ENCODE assay signal across 24 cellular contexts in the genomic region with DNA sequence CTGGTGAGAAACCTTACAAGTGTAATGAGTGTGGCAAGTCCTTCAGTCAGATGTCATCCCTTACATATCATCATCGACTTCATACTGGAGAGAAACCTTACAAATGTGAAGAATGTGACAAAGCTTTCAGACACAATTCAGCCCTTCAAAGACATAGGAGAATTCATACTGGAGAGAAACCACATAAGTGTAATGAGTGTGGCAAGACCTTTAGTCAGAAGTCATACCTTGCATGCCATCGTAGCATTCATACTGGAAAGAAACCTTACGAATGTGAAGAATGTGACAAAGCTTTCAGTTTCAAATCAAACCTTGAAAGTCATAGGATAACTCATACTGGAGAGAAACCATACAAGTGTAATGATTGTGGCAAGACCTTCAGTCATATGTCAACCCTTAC.
"Had no signal": no experiment of that assay in that cellular context is flagged by ENCODE, and none has a peak within 500 bp of the region (broad histone marks: within the 10 kb centered on the region; RNA-seq: fewer than 3 reads in every experiment).

No MANE protein-coding gene starts in this region.

- H3K4me1 Mint-ChIP-seq: activated CD4-positive, alpha-beta memory T cell treated with anti-CD3 and anti-CD28 coated beads, Interleukin-2, amount 10 ng/mL, durations not matched to agents 7 days and 5 days; activated naive CD4-positive, alpha-beta T cell treated with anti-CD3 and anti-CD28 coated beads, Interleukin-2, amount 50 U/mL, for 24 hours; activated naive CD8-positive, alpha-beta T cell treated with anti-CD3 and anti-CD28 coated beads, Interleukin-2, amount 50 U/mL, for 24 hours; stimulated activated naive B cell treated with anti-CD40 and anti-IgM and Interleukin-4, amounts not matched to agents 10 μg/mL and 1 μg/mL and 100 μg/mL, for 72 hours had no signal

- H3K4me1 ChIP-seq: gastrocnemius medialis, left lung, right atrium auricular region, stomach, thyroid gland, upper lobe of right lung had no signal

- H3K27ac Mint-ChIP-seq: activated CD4-positive, alpha-beta memory T cell treated with anti-CD3 and anti-CD28 coated beads, Interleukin-2, amount 10 ng/mL, durations not matched to agents 7 days and 5 days; activated naive CD4-positive, alpha-beta T cell treated with anti-CD3 and anti-CD28 coated beads, Interleukin-2, amount 50 U/mL, for 24 hours; activated naive CD8-positive, alpha-beta T cell treated with anti-CD3 and anti-CD28 coated beads, Interleukin-2, amount 50 U/mL, for 24 hours; activated T-cell treated with anti-CD3 and anti-CD28 coated beads, Interleukin-2, amount 50 U/mL, for 24 hours; natural killer cell treated with Interleukin-12 subunit alpha and Interleukin-12 subunit beta and Interleukin-15 and Interleukin-18, amount 100 ng/mL, for 72 hours; stimulated activated naive B cell treated with anti-CD40 and anti-IgM and Interleukin-4, amounts not matched to agents 10 μg/mL and 1 μg/mL and 100 μg/mL, for 72 hours had no signal

- H3K9me3 ChIP-seq: thyroid gland had no signal

- ATAC-seq: activated naive CD8-positive, alpha-beta T cell treated with anti-CD3 and anti-CD28 coated beads, Interleukin-2, amount 50 U/mL, for 24 hours; gastrocnemius medialis; left lung; natural killer cell treated with Interleukin-12 subunit alpha and Interleukin-12 subunit beta and Interleukin-15 and Interleukin-18, amount 100 ng/mL, for 72 hours; stimulated activated naive B cell treated with anti-CD40 and anti-IgM and Interleukin-4, amounts not matched to agents 10 μg/mL and 1 μg/mL and 100 μg/mL, for 72 hours; upper lobe of right lung had no signal

- H3K27ac ChIP-seq: gastrocnemius medialis, left lung, right atrium auricular region, stomach, thyroid gland, upper lobe of right lung had no signal

- H3K4me3 Mint-ChIP-seq: activated CD4-positive, alpha-beta memory T cell treated with anti-CD3 and anti-CD28 coated beads, Interleukin-2, amount 10 ng/mL, durations not matched to agents 7 days and 5 days; activated naive CD4-positive, alpha-beta T cell treated with anti-CD3 and anti-CD28 coated beads, Interleukin-2, amount 50 U/mL, for 24 hours; activated naive CD8-positive, alpha-beta T cell treated with anti-CD3 and anti-CD28 coated beads, Interleukin-2, amount 50 U/mL, for 24 hours; activated T-cell treated with anti-CD3 and anti-CD28 coated beads, Interleukin-2, amount 50 U/mL, for 24 hours; central memory CD8-positive, alpha-beta T cell; natural killer cell treated with Interleukin-12 subunit alpha and Interleukin-12 subunit beta and Interleukin-15 and Interleukin-18, amount 100 ng/mL, for 72 hours; stimulated activated naive B cell treated with anti-CD40 and anti-IgM and Interleukin-4, amounts not matched to agents 10 μg/mL and 1 μg/mL and 100 μg/mL, for 72 hours had no signal

- H3K4me3 ChIP-seq: gastrocnemius medialis, left lung, lung, right atrium auricular region, stomach, thyroid gland, upper lobe of right lung had no signal

- H3K27me3 ChIP-seq: gastrocnemius medialis, left lung, right atrium auricular region, stomach, thyroid gland, upper lobe of right lung had no signal

- H3K27me3 Mint-ChIP-seq: activated CD4-positive, alpha-beta memory T cell treated with anti-CD3 and anti-CD28 coated beads, Interleukin-2, amount 10 ng/mL, durations not matched to agents 7 days and 5 days; activated naive CD4-positive, alpha-beta T cell treated with anti-CD3 and anti-CD28 coated beads, Interleukin-2, amount 50 U/mL, for 24 hours; activated naive CD8-positive, alpha-beta T cell treated with anti-CD3 and anti-CD28 coated beads, Interleukin-2, amount 50 U/mL, for 24 hours; activated T-cell treated with anti-CD3 and anti-CD28 coated beads, Interleukin-2, amount 50 U/mL, for 24 hours; central memory CD8-positive, alpha-beta T cell; natural killer cell treated with Interleukin-12 subunit alpha and Interleukin-12 subunit beta and Interleukin-15 and Interleukin-18, amount 100 ng/mL, for 72 hours; stimulated activated naive B cell treated with anti-CD40 and anti-IgM and Interleukin-4, amounts not matched to agents 10 μg/mL and 1 μg/mL and 100 μg/mL, for 72 hours had no signal

- DNase-seq: activated CD4-positive, alpha-beta memory T cell treated with anti-CD3 and anti-CD28 coated beads, Interleukin-2, amount 10 ng/mL, durations not matched to agents 7 days and 5 days; activated CD4-positive, alpha-beta T cell treated with anti-CD3 and anti-CD28 coated beads for 48 hours; activated CD4-positive, CD25-positive, alpha-beta regulatory T cell; activated CD8-positive, alpha-beta memory T cell treated with anti-CD3 and anti-CD28 coated beads, Interleukin-2, amount 50 U/mL, for 48 hours; activated gamma-delta T cell treated with Interleukin-2 at 50 U/mL for 16 hours; activated naive CD8-positive, alpha-beta T cell treated with anti-CD3 and anti-CD28 coated beads, Interleukin-2, amount 50 U/mL, for 24 hours; activated T-cell treated with anti-CD3 and anti-CD28 coated beads, Interleukin-2, amount 50 U/mL, for 24 hours; dermis blood vessel endothelial cell; effector CD4-positive, alpha-beta T cell; gastrocnemius medialis; glutamatergic neuron; left lung; mesendoderm; stimulated activated CD4-positive, alpha-beta T cell treated with anti-CD3 and anti-CD28 coated beads, Interleukin-15, amount 100 ng/mL, for 24 hours; stimulated activated CD4-positive, alpha-beta T cell treated with anti-CD3 and anti-CD28 coated beads, Interleukin-2, amount 100 ng/mL, for 24 hours; stimulated activated naive B cell treated with anti-CD40 and anti-IgM and Interleukin-4, amounts not matched to agents 10 μg/mL and 1 μg/mL and 100 μg/mL, for 72 hours; stomach; thyroid gland; upper lobe of right lung had no signal
